ENCODE assay signal across 18 cellular contexts in the genomic region with DNA sequence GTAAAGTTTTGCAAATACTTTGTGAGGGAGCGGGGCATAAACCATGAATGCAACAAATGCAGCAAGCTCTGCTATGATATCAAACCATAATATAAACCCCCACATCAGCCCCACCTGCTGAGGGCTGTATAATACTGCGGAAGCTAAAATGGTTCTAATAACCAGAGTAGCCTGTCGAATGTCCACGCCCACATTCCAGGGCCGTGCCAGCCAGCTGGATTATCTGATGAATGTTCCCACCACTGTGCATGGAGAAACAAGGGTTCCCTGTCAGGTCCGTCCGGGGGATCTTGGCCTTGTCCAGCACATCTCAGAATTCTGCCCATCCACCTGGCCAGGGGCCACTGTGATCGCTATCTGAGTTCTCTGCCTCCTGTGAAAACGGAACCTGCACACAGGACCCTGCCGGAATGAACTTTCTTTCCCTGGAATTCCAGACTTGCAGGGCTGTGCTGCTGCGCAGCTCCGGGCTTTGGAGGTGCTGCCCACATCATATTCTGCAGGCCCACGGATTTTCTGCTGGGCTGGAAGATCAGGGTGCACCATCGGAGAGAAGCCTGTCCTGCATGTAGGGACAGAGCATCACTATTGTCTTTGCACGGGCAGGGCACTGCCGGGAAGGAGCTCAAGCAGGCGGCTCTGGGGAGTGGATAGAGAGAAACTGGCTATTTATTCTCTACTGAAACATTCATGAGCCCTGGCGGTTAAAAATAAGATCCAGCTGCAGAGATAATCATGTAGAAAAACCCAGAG.
A peak's percentile ranks its signal among the peaks of the same experiment; 100 is the strongest.
DNase-seq lines count a peak whose midpoint lies in the region; ATAC-seq, FAIRE-seq and TF ChIP-seq lines count a peak whose summit lies in the region.
"Had no signal": no experiment of that assay in that cellular context is flagged by ENCODE, and none has a peak within 500 bp of the region (broad histone marks: within the 10 kb centered on the region; RNA-seq: fewer than 3 reads in every experiment).

No MANE protein-coding gene starts in this region.

- H3K4me3 Mint-ChIP-seq in type B pancreatic cell, result no peak overlapping the region

- H3K27ac ChIP-seq in Panc1 (ENCODE audit: low read length) (no peak overlapping the region), pancreas (no peak overlapping the region), testis (no peak overlapping the region)
- H3K27ac ChIP-seq: sigmoid colon, thyroid gland, VCaP had no signal

- H3K27me3 ChIP-seq in Panc1 (ENCODE audit: control insufficient read depth, insufficient read depth, low read length) (peaks cover 7% of the 10 kb centered on the region; the same call in 1 of the 2 replicates), pancreas (no peaks in the 10 kb centered on the region), testis (no peaks in the 10 kb centered on the region)
- H3K27me3 ChIP-seq: thyroid gland had no signal

- peaks cover 10% of the 10 kb centered on the region for H3K4me1 ChIP-seq in Panc1 (ENCODE audit: control insufficient read depth, insufficient read depth, low read length)
- no peaks in the 10 kb centered on the region for H3K4me1 ChIP-seq in pancreas
- H3K4me1 ChIP-seq in testis, result peaks cover 11% of the 10 kb centered on the region
- H3K4me1 ChIP-seq: BE2C, sigmoid colon, thyroid gland had no signal

- peaks cover 4% of the 10 kb centered on the region for H3K27me3 Mint-ChIP-seq in type B pancreatic cell

- peaks cover 18% of the 10 kb centered on the region for H3K36me3 Mint-ChIP-seq in type B pancreatic cell

- BruUV-seq in Panc1 (replicated peaks; lab: Mats Ljungman, UMichigan), result no TSS peak

- 28 to 33% methylated on average over 18 of the region's 18 CpGs for WGBS in pancreas, 2 donors
- WGBS in testis, 2 donors, result 34 to 52% methylated on average over 16 to 18 of the region's 18 CpGs

- H3K4me1 Mint-ChIP-seq in type B pancreatic cell (ENCODE audit: unreplicated experiment), result peaks cover 9% of the 10 kb centered on the region

- no peak overlapping the region for H3K27ac Mint-ChIP-seq in type B pancreatic cell

- intact Hi-C loops in Panc1 (cut with micrococcal nuclease; ENCODE audit: unreplicated experiment), result no loop called here
- intact Hi-C loops in pancreas (cut with DNase I), result no loop called here
- intact Hi-C loops in testis (cut with DNase I; ENCODE audit: low total_unique reads), result no loop called here

- H3K9me3 ChIP-seq in Panc1 (ENCODE audit: control insufficient read depth, insufficient read depth, low read depth, low read length) (no peaks in the 10 kb centered on the region), pancreas (no peaks in the 10 kb centered on the region), testis (no peaks in the 10 kb centered on the region)
- H3K9me3 ChIP-seq: BE2C, sigmoid colon, thyroid gland had no signal

- peak; percentile 39 for DNase-seq in HT-29 (ENCODE audit: low spot score)
- DNase-seq in Panc1 (ENCODE audit: low read depth, low spot score), result no peak
- peak; percentile 36 for DNase-seq in epithelial cell of esophagus (ENCODE audit: low read depth)
- DNase-seq in pancreas, result peak in 3 of 6 donors; percentile 11 to 46 (median 22)
- DNase-seq in testis, result no peak
- DNase-seq in type B pancreatic cell (ENCODE audit: extremely low spot score, unreplicated experiment), result no peak
- DNase-seq: activated CD8-positive, alpha-beta memory T cell treated with anti-CD3 and anti-CD28 coated beads for 24 hours; activated effector memory CD4-positive, alpha-beta T cell treated with Interleukin-2 at 50 U/mL for 16 hours; BE2C; DMS53; erythroblast; NCI-H187; NCI-H510A treated with DMSO at 0.1 percent for 48 hours; sigmoid colon; stimulated activated CD4-positive, alpha-beta T cell treated with anti-CD3 and anti-CD28 coated beads, Interleukin-4, amount 100 ng/mL, for 1 hour; thyroid gland had no signal

- no peak overlapping the region for H3K4me3 ChIP-seq in Panc1 (ENCODE audit: low read depth in 2 of 2, low read length in 2 of 2)
- H3K4me3 ChIP-seq in epithelial cell of esophagus (ENCODE audit: low read length), result no peak overlapping the region
- no peak overlapping the region for H3K4me3 ChIP-seq in pancreas
- H3K4me3 ChIP-seq in testis, result no peak overlapping the region
- H3K4me3 ChIP-seq: sigmoid colon, thyroid gland had no signal

- ATAC-seq in Panc1, result peak; percentile 48; the same call in 1 of the 2 replicates
- ATAC-seq in pancreas, result peak in 3 of 4 donors; percentile 67 to 82 (median 74)
- no peak for ATAC-seq in GM18867 (IDR thresholded peaks at IDR 0.05; ENCODE audit: unreplicated experiment)

- FAIRE-seq in pancreas (lab: Jason Lieb, UNC), result no peak

- H3K9me3 Mint-ChIP-seq in type B pancreatic cell, result peaks cover 8% of the 10 kb centered on the region

- in situ Hi-C loops in Panc1 (cut with HindIII; ENCODE audit: low pct_unique_long_range_greater_than_20kb, low sequenced_read_pairs), result no loop called here

- CTCF ChIA-PET in Panc1 (lab: Charles Lee), result interaction anchor here (0.6 to 1.3 kb wide), 4 partner anchors 10 to 257 kb away, joined by 3 read pairs; no protein-coding TSS in a partner anchor

- H3K36me3 ChIP-seq in Panc1 (ENCODE audit: control insufficient read depth, insufficient read depth, low read length), result no peaks in the 10 kb centered on the region
- no peaks in the 10 kb centered on the region for H3K36me3 ChIP-seq in pancreas
- no peaks in the 10 kb centered on the region for H3K36me3 ChIP-seq in testis (ENCODE audit: low read depth, missing control alignments)
- H3K36me3 ChIP-seq: BE2C, sigmoid colon, thyroid gland had no signal

- POLR2A ChIA-PET in Panc1 (lab: Charles Lee), result interaction anchor here (0.6 kb wide), 1 partner anchor 76 kb away, joined by 10 read pairs; no protein-coding TSS in a partner anchor

- no peak for TF ChIP-seq CTCF in Panc1 (IDR thresholded peaks at IDR 0.05)
- TF ChIP-seq CTCF in epithelial cell of esophagus (IDR thresholded peaks at IDR 0.05; ENCODE audit: insufficient read depth, low read depth, low read length, missing control alignments), result no peak
- no peak for TF ChIP-seq CTCF in pancreas (IDR thresholded peaks at IDR 0.05)
- no peak for TF ChIP-seq CTCF in testis (IDR thresholded peaks at IDR 0.05)
- no peak for TF ChIP-seq CTCF in type B pancreatic cell (conservative IDR thresholded peaks at IDR 0.05)

- no peak for TF ChIP-seq POLR2A in testis (IDR thresholded peaks at IDR 0.05)

Comparison
In these comparisons a context has a peak if more than half of its experiments do, and no peak if none do; other contexts are left out.
1. DNase-seq: peak in HT-29 (single experiment) and epithelial cell of esophagus (single experiment); none in Panc1 (single experiment), testis (single experiment) and type B pancreatic cell (single experiment).